9 cellular contexts compared by ENCODE assay signal in genomic region chr14:80202888-80203562, GRCh38. TPM values are rescaled to one million over a fixed set of nuclear protein-coding genes. Genes with fewer than 3 reads are reported as not detected.
DNase-seq lines count a peak whose midpoint lies in the region; ATAC-seq, FAIRE-seq and TF ChIP-seq lines count a peak whose summit lies in the region.
"Had no signal": no experiment of that assay in that cellular context is flagged by ENCODE, and none has a peak within 500 bp of the region (broad histone marks: within the 10 kb centered on the region; RNA-seq: fewer than 3 reads in every experiment).

No MANE protein-coding gene starts in this region.

- no peak overlapping the region for H3K27ac ChIP-seq in IMR-90 (ENCODE audit: insufficient read depth, low read length)
- no peak overlapping the region for H3K27ac ChIP-seq in CD8-positive, alpha-beta T cell (ENCODE audit: low read depth, low read length)

- 0 out of 2 replicates have a peak, but pooled peaks have one; percentile 2 for TF ChIP-seq CTCF in IMR-90 (conservative IDR thresholded peaks at IDR 0.05; ENCODE audit: low read depth, low read length)
- peak; percentile 63 for TF ChIP-seq CTCF in bronchial epithelial cell (IDR thresholded peaks at IDR 0.05; ENCODE audit: insufficient read depth, low read length, severe bottlenecking)
- TF ChIP-seq CTCF in CD8-positive, alpha-beta T cell (IDR thresholded peaks at IDR 0.05) = no peak

- ATAC-seq in IMR-90 (ENCODE audit: low read depth) (no peak), GM18907 (IDR thresholded peaks at IDR 0.05; ENCODE audit: unreplicated experiment) (no peak), HG03025 (IDR thresholded peaks at IDR 0.05; ENCODE audit: low FRiP score, unreplicated experiment) (no peak)
- ATAC-seq in CD8-positive, alpha-beta T cell = no peak

- no peak overlapping the region for H2BK20ac ChIP-seq in IMR-90 (ENCODE audit: low read depth, low read length)

- no peak overlapping the region for H2BK120ac ChIP-seq in IMR-90 (ENCODE audit: low read depth, low read length)

- no peak for TF ChIP-seq POLR2A in IMR-90 (IDR thresholded peaks at IDR 0.05; ENCODE audit: low read depth, low read length)

- H3K27me3 Mint-ChIP-seq in CD8-positive, alpha-beta T cell (ENCODE audit: low read depth) = no peaks in the 10 kb centered on the region

- no peak overlapping the region for H4K8ac ChIP-seq in IMR-90 (ENCODE audit: low read depth in 2 of 2, low read length in 2 of 2)

- no peak overlapping the region for H3K23ac ChIP-seq in IMR-90 (ENCODE audit: low read depth, low read length)

- H3K14ac ChIP-seq in IMR-90 (replicated peaks; ENCODE audit: low read depth, low read length) = no peak overlapping the region

- H3K4me1 ChIP-seq in IMR-90 (ENCODE audit: control insufficient read depth, insufficient read depth, low read length) = no peaks in the 10 kb centered on the region
- H3K4me1 ChIP-seq in CD8-positive, alpha-beta T cell (ENCODE audit: insufficient read depth, low read length) = no peaks in the 10 kb centered on the region

- H2BK5ac ChIP-seq in IMR-90 (ENCODE audit: low read depth, low read length, poor library complexity, severe bottlenecking) = no peak overlapping the region

- DNase-seq in activated T-cell treated with anti-CD3 and anti-CD28 coated beads for 48 hours (ENCODE audit: low read depth) = peak; percentile 12
- no peak for DNase-seq in activated T-cell treated with anti-CD3 and anti-CD28 coated beads for 4 hours
- DNase-seq in IMR-90 = no peak
- DNase-seq in bronchial epithelial cell (ENCODE audit: low read depth) = peak; percentile 6
- DNase-seq in stimulated activated CD8-positive, alpha-beta memory T cell treated with anti-CD3 and anti-CD28 coated beads, Interleukin-2, amount 100 ng/mL, for 48 hours (ENCODE audit: low read depth in 2 of 2) = peak; percentile 4 to 7
- no peak for DNase-seq in CD8-positive, alpha-beta T cell

- TF ChIP-seq RAD21 in IMR-90 (IDR thresholded peaks at IDR 0.05; ENCODE audit: low read length) = 0 out of 2 replicates have a peak, but pooled peaks have one; percentile 4

- intact Hi-C loops in IMR-90 (cut with micrococcal nuclease) = no loop called here
- intact Hi-C loops in CD8-positive, alpha-beta T cell (cut with DNase I, micrococcal nuclease) = no loop called here

- no peak overlapping the region for H4K91ac ChIP-seq in IMR-90 (ENCODE audit: insufficient read depth, low read depth, low read length)

- no peaks in the 10 kb centered on the region for H4K20me1 ChIP-seq in IMR-90 (ENCODE audit: insufficient read depth, low read length)

- no peaks in the 10 kb centered on the region for H3K36me3 ChIP-seq in IMR-90 (ENCODE audit: control insufficient read depth, insufficient read depth, low read length)
- H3K36me3 ChIP-seq in bronchial epithelial cell (ENCODE audit: control insufficient read depth, insufficient read depth, low read length) = no peaks in the 10 kb centered on the region
- no peaks in the 10 kb centered on the region for H3K36me3 ChIP-seq in CD8-positive, alpha-beta T cell (ENCODE audit: insufficient read depth, low read length)

- dilution Hi-C loops in IMR-90 (cut with HindIII; ENCODE audit: low sequenced_read_pairs, unreplicated experiment) = no loop called here

- no peaks in the 10 kb centered on the region for H3K9me1 ChIP-seq in IMR-90 (ENCODE audit: insufficient read depth, low read length)

- H2AK5ac ChIP-seq in IMR-90 (ENCODE audit: low read depth, low read length) = no peak overlapping the region

- no peak overlapping the region for H4K5ac ChIP-seq in IMR-90 (ENCODE audit: low read depth, low read length)

- H3K79me1 ChIP-seq in IMR-90 (ENCODE audit: low read depth in 1 of 2, low read length in 2 of 2) = no peaks in the 10 kb centered on the region

- in situ Hi-C loops in IMR-90 (cut with MboI; ENCODE audit: low sequenced_read_pairs) = no loop called here

- H3K27ac Mint-ChIP-seq in CD8-positive, alpha-beta T cell = no peak overlapping the region

- H3K9ac ChIP-seq in IMR-90 (ENCODE audit: low read depth, low read length) = no peak overlapping the region

- H3K27me3 ChIP-seq in IMR-90 (ENCODE audit: control insufficient read depth, insufficient read depth, low read length) = no peaks in the 10 kb centered on the region
- no peaks in the 10 kb centered on the region for H3K27me3 ChIP-seq in bronchial epithelial cell (ENCODE audit: control insufficient read depth, insufficient read depth, low read length)
- no peaks in the 10 kb centered on the region for H3K27me3 ChIP-seq in CD8-positive, alpha-beta T cell (ENCODE audit: insufficient read depth, low read length)

- no peaks in the 10 kb centered on the region for H3K9me3 Mint-ChIP-seq in CD8-positive, alpha-beta T cell

- H2AFZ ChIP-seq in IMR-90 (replicated peaks; ENCODE audit: low read length, poor library complexity) = no peak overlapping the region

- POLR2A ChIA-PET in IMR-90 (lab: Charles Lee; ENCODE audit: unreplicated experiment) = no interaction called here
- POLR2A ChIA-PET in CD8-positive, alpha-beta T cell (lab: Charles Lee) = no interaction called here

- no peak overlapping the region for H3K4me3 ChIP-seq in IMR-90 (ENCODE audit: insufficient read depth, low read depth, low read length)
- no peak overlapping the region for H3K4me3 ChIP-seq in bronchial epithelial cell (ENCODE audit: low read depth, low read length)
- no peak overlapping the region for H3K4me3 ChIP-seq in CD8-positive, alpha-beta T cell (ENCODE audit: low read depth, low read length)

- 92% methylated on average over 4 of the region's 9 CpGs; no CpG with 5 or more reads in 1 of the 2 experiments for WGBS in IMR-90 (ENCODE audit: extremely low coverage in 2 of 2, insufficient read length in 1 of 2), 2 experiments

- H3K4ac ChIP-seq in IMR-90 (ENCODE audit: low read depth, low read length) = no peak overlapping the region

- no TSS peak for BruUV-seq in IMR-90 (replicated peaks; lab: Mats Ljungman, UMichigan)

- no peak overlapping the region for H3K4me2 ChIP-seq in IMR-90 (ENCODE audit: low read depth, low read length)

- H2BK15ac ChIP-seq in IMR-90 (ENCODE audit: low read depth, low read length) = no peak overlapping the region

- no peaks in the 10 kb centered on the region for H3K36me3 Mint-ChIP-seq in CD8-positive, alpha-beta T cell

- CTCF ChIA-PET in IMR-90 (lab: Yijun Ruan, JAX) = interaction anchor here (0.6 kb wide), 1 partner anchor 36 kb away, joined by 3 read pairs; no protein-coding TSS in a partner anchor
- CTCF ChIA-PET in CD8-positive, alpha-beta T cell (lab: Charles Lee) = no interaction called here

- H3K4me1 Mint-ChIP-seq in CD8-positive, alpha-beta T cell (ENCODE audit: low read depth) = no peaks in the 10 kb centered on the region

- H2AK9ac ChIP-seq in IMR-90 (replicated peaks; ENCODE audit: low read depth, low read length, poor library complexity) = no peak overlapping the region

- no peak overlapping the region for H3K4me3 Mint-ChIP-seq in CD8-positive, alpha-beta T cell

- no peak overlapping the region for H3K18ac ChIP-seq in IMR-90 (ENCODE audit: low read depth, low read length)

- no peak for FAIRE-seq in bronchial epithelial cell (lab: Jason Lieb, UNC)
- FAIRE-seq: G401.6 had no signal

- no peak overlapping the region for H3K56ac ChIP-seq in IMR-90 (ENCODE audit: extremely low read depth, insufficient read depth, low read length)

- H3K9me3 ChIP-seq in IMR-90 (ENCODE audit: control insufficient read depth, insufficient read depth, low read length) = no peaks in the 10 kb centered on the region
- H3K9me3 ChIP-seq in CD8-positive, alpha-beta T cell (ENCODE audit: low read length) = no peaks in the 10 kb centered on the region

TF ChIP-seq in IMR-90, 13 proteins besides CTCF, POLR2A, EP300 and RAD21:
- TF ChIP-seq MXI1 (IDR thresholded peaks at IDR 0.05; ENCODE audit: borderline replicate concordance, low read depth, low read length) (no peak), NFE2L2 (IDR thresholded peaks at IDR 0.05; ENCODE audit: low read depth, low read length) (no peak), USF2 (IDR thresholded peaks at IDR 0.05; ENCODE audit: low read depth, low read length) (no peak), MAZ (IDR thresholded peaks at IDR 0.05; ENCODE audit: borderline replicate concordance, low read depth, low read length) (no peak), CEBPB (IDR thresholded peaks at IDR 0.05; ENCODE audit: low read depth, low read length) (no peak), FOS (IDR thresholded peaks at IDR 0.05; ENCODE audit: low read depth, low read length) (no peak)

RNA-seq across cellular contexts. Expression of gene DIO2, which starts 8.3 kb away (rescaled TPM):
- total RNA-seq in IMR-90 (2012; rRNA removed) = 21.7 and 24.2 TPM in 2 replicates
- 7.4 and 12.8 TPM in 2 replicates for polyA plus RNA-seq in IMR-90 (2012; rRNA removed)
- polyA plus RNA-seq in IMR-90 (2012; cell fraction: cytosol; rRNA removed) = 5.7 and 7.4 TPM in 2 replicates
- polyA plus RNA-seq in IMR-90 (2012; cell fraction: nucleus; rRNA removed; ENCODE audit: low replicate concordance) = 12.8 and 17.0 TPM in 2 replicates
- total RNA-seq in bronchial epithelial cell = 0.26 TPM in 1 of 2 replicates, not detected in the other
- total RNA-seq in CD8-positive, alpha-beta T cell = not detected

Comparison
In these comparisons a context has a peak if more than half of its experiments do, and no peak if none do; other contexts are left out.
1. DNase-seq: peak in activated T-cell treated with anti-CD3 and anti-CD28 coated beads for 48 hours (single experiment), bronchial epithelial cell (single experiment) and stimulated activated CD8-positive, alpha-beta memory T cell treated with anti-CD3 and anti-CD28 coated beads, Interleukin-2, amount 100 ng/mL, for 48 hours (2 of 2); none in activated T-cell treated with anti-CD3 and anti-CD28 coated beads for 4 hours (single experiment), IMR-90 (single experiment) and CD8-positive, alpha-beta T cell (0 of 7).
2. RNA of gene DIO2, which starts 8.3 kb away (total RNA-seq): 21.7 to 24.2 TPM in IMR-90; 0.26 TPM in bronchial epithelial cell and not detected in CD8-positive, alpha-beta T cell; every median in the first group is over 10 times any median in the second.